In genomic region chr14:104249706-104250105, GRCh38 we compare ENCODE assay signal across 26 cellular contexts.
"Had no signal": no experiment of that assay in that cellular context is flagged by ENCODE, and none has a peak within 500 bp of the region (broad histone marks: within the 10 kb centered on the region; RNA-seq: fewer than 3 reads in every experiment).

No MANE protein-coding gene starts in this region.

- H3K4me1 ChIP-seq: adrenal gland, breast epithelium, prostate gland, right atrium auricular region, tibial nerve, vagina had no signal

- H3K9me3 Mint-ChIP-seq: effector memory CD8-positive, alpha-beta T cell; nephron; T-helper 1 cell treated with Interleukin-12 subunit alpha and Interleukin-12 subunit beta and Interleukin-4 antibody, amounts not matched to agents 30 μg/mL and 1 μg/mL, for 36 hours had no signal

- H3K9me3 ChIP-seq: adrenal gland, prostate gland, SK-N-SH had no signal

- H3K36me3 ChIP-seq: adrenal gland, breast epithelium, prostate gland, right atrium auricular region, tibial nerve, vagina had no signal

- H3K4me1 Mint-ChIP-seq: activated CD4-positive, alpha-beta T cell treated with anti-CD3 and anti-CD28 coated beads, Interleukin-2, amount 10 ng/mL, durations not matched to agents 7 days and 5 days had no signal

- H3K4me3 Mint-ChIP-seq: activated CD4-positive, alpha-beta T cell treated with anti-CD3 and anti-CD28 coated beads, Interleukin-2, amount 10 ng/mL, durations not matched to agents 7 days and 5 days; effector memory CD8-positive, alpha-beta T cell; nephron; T-helper 1 cell treated with Interleukin-12 subunit alpha and Interleukin-12 subunit beta and Interleukin-4 antibody, amounts not matched to agents 30 μg/mL and 1 μg/mL, for 36 hours had no signal

- H3K9ac ChIP-seq: SK-N-SH had no signal

- H3K27me3 Mint-ChIP-seq: activated CD4-positive, alpha-beta T cell treated with anti-CD3 and anti-CD28 coated beads, Interleukin-2, amount 10 ng/mL, durations not matched to agents 7 days and 5 days had no signal

- DNase-seq: activated CD4-positive, alpha-beta T cell treated with anti-CD3 and anti-CD28 coated beads, Interleukin-2, amount 10 ng/mL, durations not matched to agents 7 days and 5 days; activated T-cell treated with anti-CD3 and anti-CD28 coated beads, Interleukin-2, amount 50 U/mL, for 48 hours; cerebellar nuclear complex; effector memory CD8-positive, alpha-beta T cell; foreskin fibroblast; midbrain; occipital lobe; SK-N-SH; stimulated activated CD4-positive, alpha-beta T cell treated with anti-CD3 and anti-CD28 coated beads, Interleukin-12 subunit alpha, Interleukin-12 subunit beta, amount 100 ng/mL, for 4 hours; stimulated activated CD4-positive, alpha-beta T cell treated with anti-CD3 and anti-CD28 coated beads, Interleukin-1b, Interleukin-23, amount 100 ng/mL, for 48 hours; stimulated activated CD8-positive, alpha-beta memory T cell treated with anti-CD3 and anti-CD28 coated beads, Interleukin-4, amount 100 ng/mL, for 48 hours; stimulated activated naive CD4-positive, alpha-beta T cell treated with Interleukin-2 at 50 U/mL for 16 hours; substantia nigra had no signal

- FAIRE-seq: astrocyte, islet of Langerhans had no signal

- H3K27ac Mint-ChIP-seq: activated CD4-positive, alpha-beta T cell treated with anti-CD3 and anti-CD28 coated beads, Interleukin-2, amount 10 ng/mL, durations not matched to agents 7 days and 5 days; effector memory CD8-positive, alpha-beta T cell; nephron; T-helper 1 cell treated with Interleukin-12 subunit alpha and Interleukin-12 subunit beta and Interleukin-4 antibody, amounts not matched to agents 30 μg/mL and 1 μg/mL, for 36 hours had no signal

- ATAC-seq: activated CD4-positive, CD25-positive, alpha-beta regulatory T cell treated with anti-CD3 and anti-CD28 coated beads, Interleukin-2, amount 50 U/mL, for 24 hours; activated naive CD4-positive, alpha-beta T cell treated with anti-CD3 and anti-CD28 coated beads, Interleukin-2, amount 50 U/mL, for 72 hours; effector memory CD8-positive, alpha-beta T cell had no signal

- H3K4me3 ChIP-seq: adrenal gland, breast epithelium, hepatocyte, prostate gland, right atrium auricular region, tibial nerve, vagina had no signal

- H3K27ac ChIP-seq: adrenal gland, breast epithelium, hepatocyte, prostate gland, right atrium auricular region, tibial nerve, vagina had no signal
